27 cellular contexts compared by ENCODE assay signal in the genomic region with DNA sequence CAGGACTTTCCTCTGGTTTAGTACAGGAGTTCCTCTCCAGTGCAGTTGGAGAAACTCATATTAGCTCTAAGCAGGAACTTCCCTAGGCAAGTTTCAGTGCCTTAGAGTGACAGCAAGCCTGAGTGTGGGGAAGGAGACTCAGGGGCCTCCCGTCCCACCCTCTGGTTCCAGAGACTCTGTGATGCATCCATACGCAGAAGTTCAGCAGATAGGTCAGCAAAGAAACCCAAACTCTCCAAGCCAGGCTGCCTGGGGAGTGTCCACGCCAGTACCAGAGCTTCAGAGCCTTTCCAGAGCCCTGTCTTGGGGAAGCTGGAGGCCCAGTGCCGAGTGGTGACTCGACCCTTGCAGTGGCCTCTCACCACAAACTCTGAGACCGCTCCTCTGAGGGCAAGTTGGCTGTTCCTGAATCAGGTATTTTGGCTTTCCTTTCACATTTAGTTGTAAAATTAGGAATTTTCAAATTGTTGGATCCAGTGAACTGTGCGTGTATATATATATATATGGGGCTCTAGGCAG.
A peak's percentile ranks its signal among the peaks of the same experiment; 100 is the strongest.
DNase-seq lines count a peak whose midpoint lies in the region; ATAC-seq, FAIRE-seq and TF ChIP-seq lines count a peak whose summit lies in the region.
"Had no signal": no experiment of that assay in that cellular context is flagged by ENCODE, and none has a peak within 500 bp of the region (broad histone marks: within the 10 kb centered on the region; RNA-seq: fewer than 3 reads in every experiment).

No MANE protein-coding gene starts in this region.

- H3K79me2 ChIP-seq in MM.1S (ENCODE audit: low read length), result no peaks in the 10 kb centered on the region

- ATAC-seq in HG03039 (IDR thresholded peaks at IDR 0.05; ENCODE audit: unreplicated experiment), result no peak
- ATAC-seq: gastroesophageal sphincter; naive thymus-derived CD8-positive, alpha-beta T cell; stimulated activated naive CD8-positive, alpha-beta T cell treated with anti-CD3 and anti-CD28 coated beads, Interleukin-15, amount 100 ng/mL, for 72 hours had no signal

- H3K4me3 ChIP-seq in colonic mucosa (no peak overlapping the region), MM.1S (ENCODE audit: low read length) (no peak overlapping the region)
- H3K4me3 ChIP-seq: esophagus squamous epithelium, gastroesophageal sphincter, prostate gland, upper lobe of left lung had no signal

- H3K27me3 ChIP-seq in colonic mucosa, result no peaks in the 10 kb centered on the region
- peaks cover 32% of the 10 kb centered on the region; the same call in 1 of the 2 replicates for H3K27me3 ChIP-seq in MM.1S (replicated peaks; ENCODE audit: insufficient read depth, low read length)
- H3K27me3 ChIP-seq: upper lobe of left lung had no signal

- H2AFZ ChIP-seq in MM.1S (ENCODE audit: low read length), result no peak overlapping the region

- peak; percentile 69 for DNase-seq in CD1c-positive myeloid dendritic cell (ENCODE audit: extremely low spot score)
- DNase-seq in D721Med (ENCODE audit: insufficient read length, low spot score), result peak; percentile 15
- DNase-seq in colonic mucosa, result peak; percentile 9
- DNase-seq in posterior vena cava (ENCODE audit: low spot score), result peak; percentile 20
- no peak for DNase-seq in activated CD4-positive, alpha-beta T cell treated with anti-CD3 and anti-CD28 coated beads for 1 hour
- no peak for DNase-seq in MM.1S
- DNase-seq: activated CD4-positive, alpha-beta T cell treated with anti-CD3 and anti-CD28 coated beads, Interleukin-2, amount 50 U/mL, for 1 hour; activated naive CD4-positive, alpha-beta T cell treated with anti-CD3 and anti-CD28 coated beads, Interleukin-2, amount 10 ng/mL, durations not matched to agents 7 days and 5 days; activated T-cell treated with anti-CD3 and anti-CD28 coated beads, Interleukin-2, amount 50 U/mL, for 1 hour; AML-193; effector memory CD4-positive, alpha-beta T cell; esophagus squamous epithelium; HCEC 1CT; Kasumi-1; NCI-H1105; NCI-H2107; NCI-H510A treated with DMSO at 0.1 percent for 48 hours; RPMI8226; stimulated activated CD4-positive, alpha-beta T cell treated with anti-CD3 and anti-CD28 coated beads, Interleukin-4, amount 100 ng/mL, for 24 hours had no signal

- no peaks in the 10 kb centered on the region for H3K9me2 ChIP-seq in MM.1S (replicated peaks; ENCODE audit: insufficient read depth, low read length)

- no peaks in the 10 kb centered on the region for H4K20me1 ChIP-seq in MM.1S (ENCODE audit: insufficient read depth, low read length)

- no peaks in the 10 kb centered on the region for H3F3A ChIP-seq in MM.1S (ENCODE audit: insufficient read depth, low read length)

- H3K4me1 ChIP-seq in colonic mucosa, result no peaks in the 10 kb centered on the region
- H3K4me1 ChIP-seq in MM.1S (ENCODE audit: low read length), result no peaks in the 10 kb centered on the region
- H3K4me1 ChIP-seq: gastroesophageal sphincter, prostate gland, upper lobe of left lung had no signal

- no peak overlapping the region for H3K4me2 ChIP-seq in MM.1S (ENCODE audit: low read depth, low read length)

- H3K9me3 ChIP-seq in colonic mucosa (no peaks in the 10 kb centered on the region), MM.1S (replicated peaks; ENCODE audit: insufficient read depth, low read length) (no peaks in the 10 kb centered on the region)
- H3K9me3 ChIP-seq: esophagus squamous epithelium, gastroesophageal sphincter, prostate gland, upper lobe of left lung had no signal

- H3K27ac ChIP-seq in colonic mucosa, result no peak overlapping the region
- H3K27ac ChIP-seq in MM.1S (ENCODE audit: low read length), result no peak overlapping the region
- H3K27ac ChIP-seq: esophagus squamous epithelium, gastroesophageal sphincter, prostate gland, upper lobe of left lung had no signal

- intact Hi-C loops in colonic mucosa (cut with DNase I), result no loop called here
- intact Hi-C loops in posterior vena cava (cut with DNase I), result no loop called here

- H3K9ac ChIP-seq in colonic mucosa (ENCODE audit: low read depth in 2 of 2, low read length in 2 of 2), result no peak overlapping the region
- no peak overlapping the region for H3K9ac ChIP-seq in MM.1S (ENCODE audit: low read length)

- H3K36me3 ChIP-seq in colonic mucosa, result no peaks in the 10 kb centered on the region
- no peaks in the 10 kb centered on the region for H3K36me3 ChIP-seq in MM.1S (replicated peaks; ENCODE audit: insufficient read depth, low read length)
- H3K36me3 ChIP-seq: esophagus squamous epithelium, gastroesophageal sphincter, prostate gland, upper lobe of left lung had no signal

- no peak for FAIRE-seq in D721Med (lab: Jason Lieb, UNC)
- FAIRE-seq: astrocyte, TTC549 had no signal

- TF ChIP-seq CTCF in D721Med (IDR thresholded peaks at IDR 0.05; ENCODE audit: insufficient read depth, missing control alignments), result no peak
- TF ChIP-seq CTCF in colonic mucosa (IDR thresholded peaks at IDR 0.05), result no peak
- no peak for TF ChIP-seq CTCF in MM.1S (IDR thresholded peaks at IDR 0.05; ENCODE audit: low read length)

Comparison
In these comparisons a context has a peak if more than half of its experiments do, and no peak if none do; other contexts are left out.
1. DNase-seq: peak in CD1c-positive myeloid dendritic cell (single experiment), D721Med (single experiment), colonic mucosa (single experiment) and posterior vena cava (single experiment); none in activated CD4-positive, alpha-beta T cell treated with anti-CD3 and anti-CD28 coated beads for 1 hour (single experiment) and MM.1S (single experiment).